Comparison of ENCODE assay signal across 2 cellular contexts in the genomic region with DNA sequence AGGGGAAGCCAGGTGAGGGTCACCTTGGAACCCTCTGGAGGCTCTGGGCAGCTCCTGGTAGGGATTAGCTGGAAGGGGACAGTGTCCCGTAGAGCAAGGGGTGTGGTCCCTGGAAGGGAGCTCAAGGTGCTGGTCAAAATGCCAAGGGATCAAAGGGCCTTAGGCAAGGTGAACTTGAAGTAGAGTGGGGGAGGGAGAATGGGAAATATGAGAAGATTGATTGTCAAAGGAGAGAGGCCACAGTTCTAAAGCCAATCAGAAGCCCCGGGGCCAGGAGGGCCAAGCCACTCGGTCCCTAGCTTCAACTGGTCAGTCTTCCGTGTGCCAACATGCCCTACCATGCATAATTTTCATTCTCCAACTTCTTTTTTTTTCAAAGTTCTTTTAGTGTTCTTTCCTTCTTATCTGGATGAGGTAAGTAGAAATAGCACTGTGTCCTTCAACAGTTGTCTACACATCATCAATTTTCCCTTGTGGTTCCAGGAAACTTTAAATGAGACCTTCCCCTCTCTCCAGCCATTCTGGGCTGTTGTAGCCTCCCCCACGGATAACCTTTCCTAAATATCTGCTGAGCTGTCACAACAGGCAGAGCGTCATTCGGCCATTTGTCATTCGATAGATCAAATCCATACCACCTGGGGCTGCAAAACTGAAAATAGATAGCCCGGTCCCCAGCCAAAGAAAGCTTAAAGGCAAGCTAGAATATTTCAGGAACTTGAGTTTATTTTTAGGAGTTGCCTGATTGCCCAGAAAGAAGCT.
TF ChIP-seq lines count a peak whose summit lies in the region.

No MANE protein-coding gene starts in this region.

TF ChIP-seq in HCT116, 20 proteins besides CTCF, POLR2A, EP300 and RAD21:
- TF ChIP-seq TCF7L2 (IDR thresholded peaks at IDR 0.05; ENCODE audit: borderline replicate concordance, extremely low read depth, insufficient read depth, insufficient read length) (peak; percentile 94), EGR1 (IDR thresholded peaks at IDR 0.05; ENCODE audit: low read depth) (no peak)

TF ChIP-seq in HEK293T, 16 proteins besides CTCF, POLR2A, EP300 and RAD21:
- TF ChIP-seq SP1 (IDR thresholded peaks at IDR 0.05): no peak
